In genomic region chr14:104977681-104978647, GRCh38 we compare ENCODE assay signal across 8 cellular contexts. TPM values are rescaled to one million over a fixed set of nuclear protein-coding genes. Genes with fewer than 3 reads are reported as not detected.
DNase-seq lines count a peak whose midpoint lies in the region; ATAC-seq and TF ChIP-seq lines count a peak whose summit lies in the region.

Gene AHNAK2 (minus strand): TSS chr14:104978374. CDS start chr14:104978237, 137 bp downstream.

- POLR2A ChIA-PET in BJ (lab: Charles Lee): no interaction called here

- ATAC-seq in activated naive CD8-positive, alpha-beta T cell treated with anti-CD3 and anti-CD28 coated beads, Interleukin-2, amount 50 U/mL, for 24 hours: peak; percentile 52
- ATAC-seq in Right ventricle myocardium superior (ENCODE audit: poor library complexity) (peak; percentile 84), aorta (ENCODE audit: low FRiP score) (peak; percentile 54), GM18520 (IDR thresholded peaks at IDR 0.05; ENCODE audit: unreplicated experiment) (no peak)

- H3K36me3 Mint-ChIP-seq in activated naive CD8-positive, alpha-beta T cell treated with anti-CD3 and anti-CD28 coated beads, Interleukin-2, amount 50 U/mL, for 24 hours (ENCODE audit: low read depth): no peaks in the 10 kb centered on the region
- H3K36me3 Mint-ChIP-seq in osteocyte (ENCODE audit: unreplicated experiment): no peaks in the 10 kb centered on the region

- H3K4me1 Mint-ChIP-seq in activated naive CD8-positive, alpha-beta T cell treated with anti-CD3 and anti-CD28 coated beads, Interleukin-2, amount 50 U/mL, for 24 hours: peaks cover 11% of the 10 kb centered on the region
- peaks cover 45% of the 10 kb centered on the region for H3K4me1 Mint-ChIP-seq in osteocyte (ENCODE audit: unreplicated experiment)

- H3K4me1 ChIP-seq in aorta (ENCODE audit: control insufficient read depth in 1 of 2, insufficient read depth in 2 of 2, low read length in 2 of 2): no peaks in the 10 kb centered on the region

- CTCF ChIA-PET in BJ (lab: Yijun Ruan, JAX): interaction anchor here (1.0 to 2.1 kb wide), 3 partner anchors 47 to 67 kb away, joined by 3 to 17 read pairs (median 3); no protein-coding TSS in a partner anchor

- H3K4me3 ChIP-seq in BJ (ENCODE audit: low read depth, low read length) (peak within 1 kb of the TSS; percentile 42), aorta (ENCODE audit: low read length in 2 of 2) (peak within 1 kb of the TSS; percentile 24 to 35)

- peak within 1 kb of the TSS; percentile 80 for H3K4me3 Mint-ChIP-seq in activated naive CD8-positive, alpha-beta T cell treated with anti-CD3 and anti-CD28 coated beads, Interleukin-2, amount 50 U/mL, for 24 hours
- H3K4me3 Mint-ChIP-seq in osteocyte (ENCODE audit: unreplicated experiment): peak within 1 kb of the TSS; percentile 83

- H3K36me3 ChIP-seq in BJ (ENCODE audit: control insufficient read depth, insufficient read depth, low read length) (no peaks in the 10 kb centered on the region), aorta (ENCODE audit: control insufficient read depth in 1 of 2, insufficient read depth in 2 of 2, low read length in 1 of 2) (no peaks in the 10 kb centered on the region)

- TF ChIP-seq CTCF in BJ (IDR thresholded peaks at IDR 0.05; ENCODE audit: insufficient read depth, low read depth, low read length) (no peak), osteocyte (IDR thresholded peaks at IDR 0.05) (no peak)

- H3K9me3 Mint-ChIP-seq in activated naive CD8-positive, alpha-beta T cell treated with anti-CD3 and anti-CD28 coated beads, Interleukin-2, amount 50 U/mL, for 24 hours: no peaks in the 10 kb centered on the region
- no peaks in the 10 kb centered on the region for H3K9me3 Mint-ChIP-seq in osteocyte (ENCODE audit: unreplicated experiment)

- no peaks in the 10 kb centered on the region for H3K9me3 ChIP-seq in aorta (ENCODE audit: control insufficient read depth, low read length)

- no peaks in the 10 kb centered on the region for H3K27me3 ChIP-seq in BJ (ENCODE audit: control insufficient read depth, insufficient read depth, low read length)
- no peaks in the 10 kb centered on the region for H3K27me3 ChIP-seq in aorta (ENCODE audit: control insufficient read depth in 1 of 2, insufficient read depth in 2 of 2, low read length in 1 of 2)

- H3K27ac Mint-ChIP-seq in activated naive CD8-positive, alpha-beta T cell treated with anti-CD3 and anti-CD28 coated beads, Interleukin-2, amount 50 U/mL, for 24 hours: no peak within 1 kb of the TSS
- peak within 1 kb of the TSS; percentile 27 for H3K27ac Mint-ChIP-seq in osteocyte (ENCODE audit: unreplicated experiment)

- 7 to 15% methylated on average over 32 to 111 of the region's 111 CpGs for WGBS in aorta, 2 donors

- H3K27me3 Mint-ChIP-seq in activated naive CD8-positive, alpha-beta T cell treated with anti-CD3 and anti-CD28 coated beads, Interleukin-2, amount 50 U/mL, for 24 hours: peaks cover 23% of the 10 kb centered on the region
- H3K27me3 Mint-ChIP-seq in osteocyte (ENCODE audit: unreplicated experiment): no peaks in the 10 kb centered on the region

- DNase-seq in BJ (ENCODE audit: low read depth) (no peak), HUDEP-2 (lab: John Stamatoyannopoulos, UW; ENCODE audit: unreplicated experiment in 76 of 76) (peak in 63 of 76 experiments; percentile 17 to 83 (median 60)), SHP77 (lab: John Stamatoyannopoulos, UW) (peak; percentile 60 to 82), Right ventricle myocardium superior (peak; percentile 88), osteocyte (ENCODE audit: extremely low spot score, unreplicated experiment) (peak; percentile 92), aorta (peak; percentile 89 to 94)
- DNase-seq in activated naive CD8-positive, alpha-beta T cell treated with anti-CD3 and anti-CD28 coated beads, Interleukin-2, amount 50 U/mL, for 24 hours: peak; percentile 63

- no peak within 1 kb of the TSS for H3K27ac ChIP-seq in aorta (ENCODE audit: low read depth in 1 of 2, low read length in 2 of 2)

- intact Hi-C loops in Right ventricle myocardium superior (cut with DNase I): loop anchor here (2.0 kb wide), 1 partner anchor 67 kb away; no protein-coding TSS in a partner anchor
- intact Hi-C loops in aorta (cut with DNase I): loop anchor here (2.0 kb wide), 2 partner anchors 43 to 67 kb away; partner anchors contain the start of gene CDCA4 (in 1 of the 2)

RNA-seq across cellular contexts. Expression of gene AHNAK2, which starts in this region (rescaled TPM):
- 6.5 and 6.6 TPM in 2 replicates for polyA plus RNA-seq in BJ (2011; rRNA removed)
- polyA minus RNA-seq in BJ (2011; rRNA and poly(A)+ RNA removed): 21.9 and 25.9 TPM in 2 replicates
- 2.6 TPM for total RNA-seq in Right ventricle myocardium superior
- 145 and 183 TPM in 2 replicates for total RNA-seq in osteocyte
- total RNA-seq in aorta: 10 to 100 TPM; 25.5 to 61.3 TPM
- polyA plus RNA-seq in aorta: 10 to 100 TPM in 1 of 2 donors, 1 to 10 TPM in 1; 4.6 to 10.6 TPM
